ENCODE assay signal across 12 cellular contexts in the genomic region with DNA sequence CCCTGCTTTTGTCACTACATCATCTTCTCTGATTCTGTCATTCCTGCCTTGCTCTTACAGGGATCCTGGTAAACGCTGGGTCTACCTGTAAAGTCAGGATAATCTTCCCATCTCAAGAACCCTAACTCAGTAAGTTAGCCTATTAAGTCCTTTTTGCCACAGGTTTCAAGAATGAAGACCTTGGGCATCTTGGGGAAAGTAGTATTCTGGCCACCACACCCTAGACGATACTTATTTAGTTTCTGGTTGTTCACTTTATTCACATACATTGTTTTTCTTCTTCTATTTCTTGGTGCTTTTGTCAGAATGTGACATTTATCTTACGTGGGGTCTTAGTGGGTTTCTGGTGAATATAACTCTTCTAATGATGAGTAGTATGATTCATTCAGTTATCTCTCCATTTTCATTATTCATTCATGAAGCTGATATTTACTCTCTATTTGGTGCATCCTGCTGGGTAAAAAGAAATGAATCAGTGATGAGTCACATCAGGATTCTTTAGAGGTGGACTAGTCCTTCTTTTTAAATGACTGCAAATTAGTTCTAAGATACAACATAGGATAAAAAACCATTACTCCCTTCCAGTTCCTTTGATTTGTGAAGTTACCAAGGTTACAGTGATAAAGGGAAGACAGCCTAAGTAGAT.
DNase-seq lines count a peak whose midpoint lies in the region; ATAC-seq and TF ChIP-seq lines count a peak whose summit lies in the region.
"Had no signal": no experiment of that assay in that cellular context is flagged by ENCODE, and none has a peak within 500 bp of the region (broad histone marks: within the 10 kb centered on the region; RNA-seq: fewer than 3 reads in every experiment).

No MANE protein-coding gene starts in this region.

- peaks cover 10 to 14% of the 10 kb centered on the region in 2 donors for H3K4me1 Mint-ChIP-seq in natural killer cell treated with Interleukin-12 subunit alpha and Interleukin-12 subunit beta and Interleukin-15 and Interleukin-18, amount 100 ng/mL, for 72 hours (ENCODE audit: low read depth in 2 of 2)
- H3K4me1 Mint-ChIP-seq in natural killer cell: no peaks in the 10 kb centered on the region

- DNase-seq in natural killer cell treated with Interleukin-12 subunit alpha and Interleukin-12 subunit beta and Interleukin-15 and Interleukin-18, amount 100 ng/mL, for 72 hours (ENCODE audit: low spot score): no peak
- no peak for DNase-seq in natural killer cell
- DNase-seq in fibroblast of mammary gland (ENCODE audit: low read depth): peak; percentile 41
- DNase-seq in iPS-NIHi7 (ENCODE audit: extremely low spot score): no peak
- no peak for DNase-seq in stimulated activated CD4-positive, alpha-beta T cell treated with anti-CD3 and anti-CD28 coated beads, Interleukin-4, amount 100 ng/mL, for 1 hour
- DNase-seq in NCI-H2107 (lab: John Stamatoyannopoulos, UW): no peak
- DNase-seq: NCI-H2029 treated with DMSO at 0.1 percent for 48 hours, Peyer's patch had no signal

- intact Hi-C loops in natural killer cell (cut with micrococcal nuclease): no loop called here

- peak overlapping the region; percentile 46 for H3K4me3 Mint-ChIP-seq in natural killer cell treated with Interleukin-12 subunit alpha and Interleukin-12 subunit beta and Interleukin-15 and Interleukin-18, amount 100 ng/mL, for 72 hours
- no peak overlapping the region for H3K4me3 Mint-ChIP-seq in natural killer cell
- H3K4me3 Mint-ChIP-seq: type B pancreatic cell had no signal

- peaks cover 3% of the 10 kb centered on the region for H3K9me3 Mint-ChIP-seq in natural killer cell treated with Interleukin-12 subunit alpha and Interleukin-12 subunit beta and Interleukin-15 and Interleukin-18, amount 100 ng/mL, for 72 hours
- no peaks in the 10 kb centered on the region for H3K9me3 Mint-ChIP-seq in natural killer cell
- H3K9me3 Mint-ChIP-seq: type B pancreatic cell had no signal

- peaks cover 7% of the 10 kb centered on the region for H3K36me3 Mint-ChIP-seq in natural killer cell treated with Interleukin-12 subunit alpha and Interleukin-12 subunit beta and Interleukin-15 and Interleukin-18, amount 100 ng/mL, for 72 hours
- no peaks in the 10 kb centered on the region for H3K36me3 Mint-ChIP-seq in natural killer cell
- H3K36me3 Mint-ChIP-seq: type B pancreatic cell had no signal

- no peaks in the 10 kb centered on the region for H3K27me3 Mint-ChIP-seq in natural killer cell treated with Interleukin-12 subunit alpha and Interleukin-12 subunit beta and Interleukin-15 and Interleukin-18, amount 100 ng/mL, for 72 hours
- no peaks in the 10 kb centered on the region for H3K27me3 Mint-ChIP-seq in natural killer cell (ENCODE audit: low read depth in 2 of 2)
- H3K27me3 Mint-ChIP-seq: type B pancreatic cell had no signal

- no peak overlapping the region for H3K4me3 ChIP-seq in fibroblast of mammary gland (ENCODE audit: control insufficient read depth, low read depth, low read length)
- H3K4me3 ChIP-seq: BLaER1, Peyer's patch had no signal

- TF ChIP-seq CTCF in natural killer cell (IDR thresholded peaks at IDR 0.05) (no peak), fibroblast of mammary gland (conservative IDR thresholded peaks at IDR 0.05; ENCODE audit: control insufficient read depth, insufficient read depth, low read depth, low read length) (no peak)

- peak in 1 of 2 donors; percentile 81 for ATAC-seq in natural killer cell treated with Interleukin-12 subunit alpha and Interleukin-12 subunit beta and Interleukin-15 and Interleukin-18, amount 100 ng/mL, for 72 hours
- ATAC-seq in natural killer cell (no peak), SK-N-SH treated with all-trans-retinoic acid at 6 μM for 48 hours (peak; percentile 94), HG02759 (IDR thresholded peaks at IDR 0.05; ENCODE audit: unreplicated experiment) (no peak)

- peak overlapping the region in 1 of 2 donors; percentile 3 for H3K27ac Mint-ChIP-seq in natural killer cell treated with Interleukin-12 subunit alpha and Interleukin-12 subunit beta and Interleukin-15 and Interleukin-18, amount 100 ng/mL, for 72 hours
- no peak overlapping the region for H3K27ac Mint-ChIP-seq in natural killer cell
- H3K27ac Mint-ChIP-seq: type B pancreatic cell had no signal

TF ChIP-seq in SK-N-SH treated with all-trans-retinoic acid at 6 μM for 48 hours, 23 proteins besides CTCF, POLR2A, EP300 and RAD21:
- peak; percentile 98 for TF ChIP-seq TOX (CRISPR knock-in tag; IDR thresholded peaks at IDR 0.05; ENCODE audit: borderline replicate concordance)
- peak; percentile 65; the same call in 1 of the 2 replicates for TF ChIP-seq RARB (CRISPR knock-in tag; IDR thresholded peaks at IDR 0.05)
- TF ChIP-seq TCF4 (CRISPR knock-in tag; IDR thresholded peaks at IDR 0.05; ENCODE audit: borderline replicate concordance): no peak
- TF ChIP-seq, protein P1, sequence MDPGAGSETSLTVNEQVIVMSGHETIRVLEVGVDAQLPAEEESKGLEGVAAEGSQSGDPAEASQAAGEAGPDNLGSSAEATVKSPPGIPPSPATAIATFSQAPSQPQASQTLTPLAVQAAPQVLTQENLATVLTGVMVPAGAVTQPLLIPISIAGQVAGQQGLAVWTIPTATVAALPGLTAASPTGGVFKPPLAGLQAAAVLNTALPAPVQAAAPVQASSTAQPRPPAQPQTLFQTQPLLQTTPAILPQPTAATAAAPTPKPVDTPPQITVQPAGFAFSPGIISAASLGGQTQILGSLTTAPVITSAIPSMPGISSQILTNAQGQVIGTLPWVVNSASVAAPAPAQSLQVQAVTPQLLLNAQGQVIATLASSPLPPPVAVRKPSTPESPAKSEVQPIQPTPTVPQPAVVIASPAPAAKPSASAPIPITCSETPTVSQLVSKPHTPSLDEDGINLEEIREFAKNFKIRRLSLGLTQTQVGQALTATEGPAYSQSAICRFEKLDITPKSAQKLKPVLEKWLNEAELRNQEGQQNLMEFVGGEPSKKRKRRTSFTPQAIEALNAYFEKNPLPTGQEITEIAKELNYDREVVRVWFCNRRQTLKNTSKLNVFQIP (CRISPR knock-in tag; IDR thresholded peaks at IDR 0.05; ENCODE audit: borderline replicate concordance, low read depth): no peak
